In the genomic region with DNA sequence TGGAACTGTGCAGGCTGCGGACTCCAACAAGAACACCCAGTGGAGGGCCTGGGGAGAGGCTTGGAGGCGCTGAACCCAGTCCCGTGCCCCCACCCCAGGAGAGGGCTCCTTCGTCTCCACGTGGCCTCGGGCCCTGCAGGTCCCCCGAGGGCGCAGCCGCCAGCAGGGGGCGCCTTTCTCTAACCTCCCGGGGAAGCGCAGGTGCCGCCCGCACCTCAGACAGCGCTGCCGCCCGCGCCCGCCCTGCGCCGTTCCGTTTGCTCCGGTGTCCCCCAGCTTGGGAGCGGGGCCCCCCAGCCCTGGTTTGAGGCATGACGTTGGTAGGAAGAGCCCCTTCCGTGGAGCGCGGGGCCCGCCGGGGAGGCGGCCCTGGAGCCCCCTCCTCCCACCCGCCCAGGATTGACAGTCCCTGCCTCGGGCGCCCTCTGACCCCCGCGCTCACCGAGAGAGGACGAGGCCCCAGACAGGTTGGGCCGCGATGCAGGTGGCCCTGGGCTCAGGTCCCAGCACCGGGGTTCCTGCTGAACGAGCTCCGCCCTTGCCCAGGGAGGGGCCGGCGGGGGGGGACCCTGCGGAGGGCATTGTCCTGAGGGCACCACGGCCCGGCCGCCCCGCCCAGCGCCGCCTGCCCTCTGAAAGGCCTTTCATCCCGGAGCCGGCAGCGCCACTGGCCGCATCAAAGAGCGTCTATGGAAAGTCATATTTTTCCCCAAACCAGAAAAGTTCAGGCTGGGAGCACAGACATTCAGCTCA, we compare ENCODE assay signal across 1 cellular context.
TF ChIP-seq lines count a peak whose summit lies in the region.

No MANE protein-coding gene starts in this region.

TF ChIP-seq in WTC11, 78 proteins besides CTCF, POLR2A, EP300 and RAD21 (continued from another document):
- TF ChIP-seq, protein P1, sequence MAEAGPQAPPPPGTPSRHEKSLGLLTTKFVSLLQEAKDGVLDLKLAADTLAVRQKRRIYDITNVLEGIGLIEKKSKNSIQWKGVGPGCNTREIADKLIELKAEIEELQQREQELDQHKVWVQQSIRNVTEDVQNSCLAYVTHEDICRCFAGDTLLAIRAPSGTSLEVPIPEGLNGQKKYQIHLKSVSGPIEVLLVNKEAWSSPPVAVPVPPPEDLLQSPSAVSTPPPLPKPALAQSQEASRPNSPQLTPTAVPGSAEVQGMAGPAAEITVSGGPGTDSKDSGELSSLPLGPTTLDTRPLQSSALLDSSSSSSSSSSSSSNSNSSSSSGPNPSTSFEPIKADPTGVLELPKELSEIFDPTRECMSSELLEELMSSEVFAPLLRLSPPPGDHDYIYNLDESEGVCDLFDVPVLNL (CRISPR knock-in tag; IDR thresholded peaks at IDR 0.05; ENCODE audit: borderline replicate concordance, low read depth) = no peak
- TF ChIP-seq ZNF423 (CRISPR knock-in tag; IDR thresholded peaks at IDR 0.05) = peak; percentile 6; the same call in 1 of the 2 replicates
- TF ChIP-seq ELF4 (CRISPR knock-in tag; IDR thresholded peaks at IDR 0.05; ENCODE audit: low read depth) = no peak
- TF ChIP-seq, protein P2, sequence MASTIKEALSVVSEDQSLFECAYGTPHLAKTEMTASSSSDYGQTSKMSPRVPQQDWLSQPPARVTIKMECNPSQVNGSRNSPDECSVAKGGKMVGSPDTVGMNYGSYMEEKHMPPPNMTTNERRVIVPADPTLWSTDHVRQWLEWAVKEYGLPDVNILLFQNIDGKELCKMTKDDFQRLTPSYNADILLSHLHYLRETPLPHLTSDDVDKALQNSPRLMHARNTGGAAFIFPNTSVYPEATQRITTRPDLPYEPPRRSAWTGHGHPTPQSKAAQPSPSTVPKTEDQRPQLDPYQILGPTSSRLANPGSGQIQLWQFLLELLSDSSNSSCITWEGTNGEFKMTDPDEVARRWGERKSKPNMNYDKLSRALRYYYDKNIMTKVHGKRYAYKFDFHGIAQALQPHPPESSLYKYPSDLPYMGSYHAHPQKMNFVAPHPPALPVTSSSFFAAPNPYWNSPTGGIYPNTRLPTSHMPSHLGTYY (CRISPR knock-in tag; IDR thresholded peaks at IDR 0.05) = no peak
- peak; percentile 19; the same call in 1 of the 2 replicates for TF ChIP-seq SMAD3 (CRISPR knock-in tag; IDR thresholded peaks at IDR 0.05; ENCODE audit: borderline replicate concordance)
- TF ChIP-seq OVOL2 (CRISPR knock-in tag; IDR thresholded peaks at IDR 0.05; ENCODE audit: borderline replicate concordance) = no peak
- TF ChIP-seq FOXJ3 (CRISPR knock-in tag; IDR thresholded peaks at IDR 0.05; ENCODE audit: borderline replicate concordance) = no peak
- no peak; the same call in 1 of the 2 replicates for TF ChIP-seq ZBTB21 (CRISPR knock-in tag; IDR thresholded peaks at IDR 0.05; ENCODE audit: borderline replicate concordance)
- peak; percentile 61; the same call in 1 of the 2 replicates for TF ChIP-seq SP1 (CRISPR knock-in tag; conservative IDR thresholded peaks at IDR 0.05)
- TF ChIP-seq, protein P3, sequence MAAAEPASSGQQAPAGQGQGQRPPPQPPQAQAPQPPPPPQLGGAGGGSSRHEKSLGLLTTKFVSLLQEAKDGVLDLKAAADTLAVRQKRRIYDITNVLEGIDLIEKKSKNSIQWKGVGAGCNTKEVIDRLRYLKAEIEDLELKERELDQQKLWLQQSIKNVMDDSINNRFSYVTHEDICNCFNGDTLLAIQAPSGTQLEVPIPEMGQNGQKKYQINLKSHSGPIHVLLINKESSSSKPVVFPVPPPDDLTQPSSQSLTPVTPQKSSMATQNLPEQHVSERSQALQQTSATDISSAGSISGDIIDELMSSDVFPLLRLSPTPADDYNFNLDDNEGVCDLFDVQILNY (CRISPR knock-in tag; IDR thresholded peaks at IDR 0.05) = peak; percentile 67; the same call in 1 of the 2 replicates
